Comparison of ENCODE assay signal across 11 cellular contexts in genomic region chr9:120689860-120690259, GRCh38. TPM values are rescaled to one million over a fixed set of nuclear protein-coding genes. Genes with fewer than 3 reads are reported as not detected.
A peak's percentile ranks its signal among the peaks of the same experiment; 100 is the strongest.
DNase-seq lines count a peak whose midpoint lies in the region.
"Had no signal": no experiment of that assay in that cellular context is flagged by ENCODE, and none has a peak within 500 bp of the region (broad histone marks: within the 10 kb centered on the region; RNA-seq: fewer than 3 reads in every experiment).

No MANE protein-coding gene starts in this region.

- H3K4me1 ChIP-seq in skeletal muscle satellite cell (ENCODE audit: control insufficient read depth, insufficient read depth, low read length): peaks cover 52% of the 10 kb centered on the region

- H3K36me3 ChIP-seq in skeletal muscle satellite cell (ENCODE audit: insufficient read depth, low read length): no peaks in the 10 kb centered on the region

- H3K9ac ChIP-seq in skeletal muscle satellite cell (ENCODE audit: low read depth, low read length): no peak overlapping the region

- peak overlapping the region; percentile 40 for H3K4me2 ChIP-seq in skeletal muscle satellite cell (ENCODE audit: low read length)

- H3K9me3 ChIP-seq in skeletal muscle satellite cell (replicated peaks; ENCODE audit: low read length): no peaks in the 10 kb centered on the region

- in situ Hi-C loops in KBM-7 (cut with MboI; ENCODE audit: low pct_unique_long_range_greater_than_20kb, low sequenced_read_pairs): no loop called here

- DNase-seq in LHCN-M2 (ENCODE audit: low read depth): peak; percentile 87
- DNase-seq in NCI-H69 (lab: John Stamatoyannopoulos, UW): peak; percentile 97
- DNase-seq in fibroblast of peridontal ligament (ENCODE audit: extremely low read depth): peak; percentile 67
- DNase-seq in KBM-7: no peak
- DNase-seq in stimulated activated CD4-positive, alpha-beta T cell treated with anti-CD3 and anti-CD28 coated beads, Interleukin-1b, Interleukin-23, amount 100 ng/mL, for 48 hours: no peak
- no peak for DNase-seq in cerebellar nuclear complex (lab: John Stamatoyannopoulos, UW)
- DNase-seq in DMS 273 (lab: John Stamatoyannopoulos, UW; ENCODE audit: unreplicated experiment): no peak
- DNase-seq: DMS 273 treated with DMSO at 0.1 percent for 48 hours; stimulated activated CD4-positive, alpha-beta T cell treated with anti-CD3 and anti-CD28 coated beads, Interleukin-4, amount 100 ng/mL, for 1 hour; stimulated activated naive CD8-positive, alpha-beta T cell treated with anti-CD3 and anti-CD28 coated beads, Interleukin-15, Interleukin-2, amounts not matched to agents 100 U/mL and 50 U/mL, for 24 hours had no signal

- H3K4me3 ChIP-seq in skeletal muscle satellite cell (ENCODE audit: low read length): no peak overlapping the region

- H3K27me3 ChIP-seq in skeletal muscle satellite cell (ENCODE audit: control insufficient read depth, insufficient read depth, low read length): no peaks in the 10 kb centered on the region

RNA-seq across cellular contexts. Expression of gene MEGF9, which starts 24.4 kb away (rescaled TPM):
- total RNA-seq in LHCN-M2 (2014; rRNA removed): 7.5 and 9.4 TPM in 2 replicates
- polyA plus RNA-seq in LHCN-M2 (2012): 6.2 TPM
- 6.1 and 6.3 TPM in 2 replicates for total RNA-seq in skeletal muscle satellite cell (2012; rRNA removed)

Comparison
In these comparisons a context has a peak if more than half of its experiments do, and no peak if none do; other contexts are left out.
1. DNase-seq: peak in LHCN-M2 (single experiment), NCI-H69 (single experiment) and fibroblast of peridontal ligament (single experiment); none in KBM-7 (single experiment), stimulated activated CD4-positive, alpha-beta T cell treated with anti-CD3 and anti-CD28 coated beads, Interleukin-1b, Interleukin-23, amount 100 ng/mL, for 48 hours (single experiment), cerebellar nuclear complex (0 of 2) and DMS 273 (single experiment).